Comparison of ENCODE assay signal across 12 cellular contexts in the genomic region with DNA sequence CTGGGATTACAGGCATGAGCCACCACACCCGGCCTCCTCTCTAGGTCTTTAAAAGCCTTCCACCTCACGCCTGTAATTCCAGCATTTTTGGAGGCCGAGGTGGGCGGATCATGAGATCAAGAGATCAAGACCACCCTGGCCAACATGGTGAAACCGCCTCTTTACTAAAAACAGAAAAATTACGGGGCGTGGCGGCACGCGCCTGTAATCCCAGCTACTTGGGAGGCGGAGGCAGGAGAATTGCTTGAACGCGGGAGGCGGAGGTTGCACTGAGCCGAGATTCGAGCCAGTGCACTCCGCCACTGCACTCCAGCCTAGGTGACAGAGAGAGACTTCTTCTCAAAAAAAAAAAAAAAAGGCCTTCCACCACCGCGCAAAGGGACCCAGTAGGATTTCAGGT. TPM values are rescaled to one million over a fixed set of nuclear protein-coding genes. Genes with fewer than 3 reads are reported as not detected.
DNase-seq lines count a peak whose midpoint lies in the region; ATAC-seq and TF ChIP-seq lines count a peak whose summit lies in the region.
"Had no signal": no experiment of that assay in that cellular context is flagged by ENCODE, and none has a peak within 500 bp of the region (broad histone marks: within the 10 kb centered on the region; RNA-seq: fewer than 3 reads in every experiment).

No MANE protein-coding gene starts in this region.

- no peaks in the 10 kb centered on the region for H3K9me3 ChIP-seq in OCI-LY3 (ENCODE audit: insufficient read depth, low read length)

- H3K4me2 ChIP-seq in OCI-LY3 (ENCODE audit: low read length): peak overlapping the region; percentile 88; the same call in 1 of the 2 replicates

- no peaks in the 10 kb centered on the region for H3K27me3 ChIP-seq in OCI-LY3 (ENCODE audit: low read depth, low read length)

- H3K9ac ChIP-seq in OCI-LY3 (ENCODE audit: low read length): no peak overlapping the region

- H4K20me1 ChIP-seq in OCI-LY3 (ENCODE audit: insufficient read depth, low read length): peaks cover 7% of the 10 kb centered on the region; the same call in 1 of the 2 replicates

- H3K36me3 ChIP-seq in OCI-LY3 (replicated peaks; ENCODE audit: low read depth, low read length): no peaks in the 10 kb centered on the region

- H3K4me3 ChIP-seq in OCI-LY3 (ENCODE audit: low read length) (peak overlapping the region; percentile 96), coronary artery (no peak overlapping the region)

- H2AFZ ChIP-seq in OCI-LY3 (ENCODE audit: low read depth, low read length): no peak overlapping the region

- H3K27ac Mint-ChIP-seq in progenitor cell of endocrine pancreas: no peak overlapping the region

- no peaks in the 10 kb centered on the region for H3K36me3 Mint-ChIP-seq in activated T-cell treated with anti-CD3 and anti-CD28 coated beads, Interleukin-2, amount 50 U/mL, for 4 hours (ENCODE audit: insufficient read depth)
- H3K36me3 Mint-ChIP-seq in progenitor cell of endocrine pancreas (ENCODE audit: insufficient read depth): peaks cover 6% of the 10 kb centered on the region

- H3K79me2 ChIP-seq in OCI-LY3 (ENCODE audit: low read length): peaks cover 25% of the 10 kb centered on the region

- H3K4me3 Mint-ChIP-seq in activated T-cell treated with anti-CD3 and anti-CD28 coated beads, Interleukin-2, amount 50 U/mL, for 4 hours: peak overlapping the region; percentile 88
- H3K4me3 Mint-ChIP-seq in progenitor cell of endocrine pancreas (ENCODE audit: low read depth): peak overlapping the region; percentile 96

- no peaks in the 10 kb centered on the region for H3K9me3 Mint-ChIP-seq in activated T-cell treated with anti-CD3 and anti-CD28 coated beads, Interleukin-2, amount 50 U/mL, for 4 hours
- no peaks in the 10 kb centered on the region for H3K9me3 Mint-ChIP-seq in progenitor cell of endocrine pancreas (ENCODE audit: low read depth)

- no peak for TF ChIP-seq CTCF in OCI-LY3 (IDR thresholded peaks at IDR 0.05; ENCODE audit: low read depth, low read length)
- no peak for TF ChIP-seq CTCF in coronary artery (IDR thresholded peaks at IDR 0.05)
- no peak for TF ChIP-seq CTCF in progenitor cell of endocrine pancreas (IDR thresholded peaks at IDR 0.05; ENCODE audit: unreplicated experiment)

- peaks cover 14% of the 10 kb centered on the region for H3K4me1 ChIP-seq in OCI-LY3 (ENCODE audit: low read length)

- no peak for DNase-seq in activated T-cell treated with anti-CD3 and anti-CD28 coated beads, Interleukin-2, amount 50 U/mL, for 4 hours
- no peak for DNase-seq in activated T-cell treated with anti-CD3 and anti-CD28 coated beads for 4 hours
- DNase-seq in coronary artery (ENCODE audit: low spot score): no peak
- no peak for DNase-seq in progenitor cell of endocrine pancreas (ENCODE audit: low spot score, unreplicated experiment)
- no peak for DNase-seq in NAMALWA (ENCODE audit: low spot score)
- DNase-seq in NCI-H146 (lab: John Stamatoyannopoulos, UW): no peak
- DNase-seq: NCI-H187; NCI-H510A treated with DMSO at 0.1 percent for 48 hours; stimulated activated CD4-positive, alpha-beta T cell treated with anti-CD3 and anti-CD28 coated beads, Interleukin-2, amount 100 ng/mL, for 24 hours; trophoblast cell had no signal

- H3K27me3 Mint-ChIP-seq in activated T-cell treated with anti-CD3 and anti-CD28 coated beads, Interleukin-2, amount 50 U/mL, for 4 hours (ENCODE audit: low read depth): no peaks in the 10 kb centered on the region
- no peaks in the 10 kb centered on the region for H3K27me3 Mint-ChIP-seq in progenitor cell of endocrine pancreas

- peaks cover 32% of the 10 kb centered on the region for H3K4me1 Mint-ChIP-seq in activated T-cell treated with anti-CD3 and anti-CD28 coated beads, Interleukin-2, amount 50 U/mL, for 4 hours (ENCODE audit: low read depth)
- H3K4me1 Mint-ChIP-seq in progenitor cell of endocrine pancreas (ENCODE audit: low read depth): peaks cover 17% of the 10 kb centered on the region

- ATAC-seq in activated T-cell treated with anti-CD3 and anti-CD28 coated beads, Interleukin-2, amount 50 U/mL, for 4 hours: no peak
- no peak for ATAC-seq in GM19351 (IDR thresholded peaks at IDR 0.05; ENCODE audit: unreplicated experiment)

- H3K27ac ChIP-seq in OCI-LY3 (ENCODE audit: low read length) (no peak overlapping the region), coronary artery (peak overlapping the region; percentile 94 to 97)

RNA-seq across cellular contexts. Expression of a gene that starts 1.3 kb away (rescaled TPM):
- total RNA-seq in activated T-cell treated with anti-CD3 and anti-CD28 coated beads, Interleukin-2, amount 50 U/mL, for 4 hours: 10 to 100 TPM in 2 of 3 donors, 1 to 10 TPM in 1; 9.2 to 12.0 (median 10.8) TPM
- 28.5 and 28.6 TPM in 2 replicates for total RNA-seq in progenitor cell of endocrine pancreas
